ENCODE assay signal across 37 cellular contexts in the genomic region with DNA sequence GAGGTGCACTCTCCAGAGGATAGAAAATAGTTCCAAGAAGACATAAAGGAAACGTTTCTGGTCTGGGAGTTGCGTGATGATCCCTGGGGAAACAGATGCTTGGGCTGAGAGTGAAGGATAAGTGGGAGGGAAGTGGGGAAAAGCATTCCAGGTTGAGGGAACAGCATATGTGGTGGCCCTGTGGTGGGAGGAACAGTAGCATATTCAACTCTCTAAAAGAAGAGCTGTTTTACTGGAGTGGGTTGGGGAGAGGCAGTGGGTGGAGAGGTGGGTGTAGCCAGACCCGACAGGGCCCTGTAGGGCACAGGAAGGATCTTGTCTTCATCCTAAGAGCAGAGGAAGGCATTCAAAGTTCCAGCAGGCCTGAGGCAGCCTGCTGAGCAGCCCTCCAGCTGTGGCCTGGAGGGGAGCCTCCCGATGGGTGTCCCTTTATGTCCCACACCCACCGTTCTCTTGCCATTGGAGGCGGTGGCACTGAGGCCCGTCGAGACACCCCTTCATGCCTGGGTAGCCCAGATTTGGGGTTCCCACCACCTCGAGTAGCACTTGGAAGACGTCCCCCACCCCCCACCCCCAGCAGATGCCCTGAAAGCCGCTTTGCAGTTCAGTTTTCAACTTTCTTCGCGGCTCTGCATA.
"Had no signal": no experiment of that assay in that cellular context is flagged by ENCODE, and none has a peak within 500 bp of the region (broad histone marks: within the 10 kb centered on the region; RNA-seq: fewer than 3 reads in every experiment).

No MANE protein-coding gene starts in this region.

- H3K36me3 Mint-ChIP-seq: activated CD4-positive, alpha-beta memory T cell treated with anti-CD3 and anti-CD28 coated beads for 36 hours; activated naive CD4-positive, alpha-beta T cell treated with anti-CD3 and anti-CD28 coated beads, Interleukin-2, amount 50 U/mL, for 72 hours; activated naive CD8-positive, alpha-beta T cell treated with anti-CD3 and anti-CD28 coated beads for 36 hours had no signal

- H3K27me3 Mint-ChIP-seq: activated B cell treated with CpG ODN at 0.5 μM for 24 hours; activated CD8-positive, alpha-beta T cell treated with anti-CD3 and anti-CD28 coated beads for 36 hours; activated naive CD8-positive, alpha-beta T cell treated with anti-CD3 and anti-CD28 coated beads for 36 hours; brain had no signal

- FAIRE-seq: bronchial epithelial cell, TTC549 had no signal

- H3K27ac Mint-ChIP-seq: activated B cell treated with CpG ODN at 0.5 μM for 24 hours; activated CD4-positive, alpha-beta memory T cell treated with anti-CD3 and anti-CD28 coated beads for 36 hours; activated CD4-positive, alpha-beta T cell treated with anti-CD3 and anti-CD28 coated beads, Interleukin-2, amount 10 ng/mL, durations not matched to agents 24 days and 14 days; activated CD8-positive, alpha-beta T cell treated with anti-CD3 and anti-CD28 coated beads for 36 hours; activated naive CD4-positive, alpha-beta T cell treated with anti-CD3 and anti-CD28 coated beads for 36 hours; activated naive CD4-positive, alpha-beta T cell treated with anti-CD3 and anti-CD28 coated beads, Interleukin-2, amount 50 U/mL, for 72 hours; activated naive CD8-positive, alpha-beta T cell treated with anti-CD3 and anti-CD28 coated beads for 36 hours; activated T-cell treated with anti-CD3 and anti-CD28 coated beads, Interleukin-2, amount 50 U/mL, for 72 hours; activated T-helper 1 cell treated with anti-CD3 and anti-CD28 coated beads, Interleukin-12 subunit alpha, Interleukin-12 subunit beta, Interleukin-2, Interleukin-4 antibody, amounts not matched to agents 30 ng/mL and 10 ng/mL and 1 ng/mL, durations not matched to agents 14 hours and 24 hours and 36 hours; activated T-helper 17 cell treated with anti-CD3 and anti-CD28 coated beads, Interleukin-2, amount 50 U/mL, for 72 hours; brain; T-helper 1 cell treated with Interleukin-12 subunit alpha and Interleukin-12 subunit beta and Interleukin-4 antibody, amounts not matched to agents 30 μg/mL and 1 μg/mL, for 36 hours; T-helper 2 cell treated with Interferon-gamma antibody and Interleukin-4, amounts not matched to agents 5 μg/mL and 100 μg/mL, for 36 hours had no signal

- DNase-seq: activated B cell treated with CpG ODN at 0.5 μM for 24 hours; activated CD4-positive, alpha-beta memory T cell treated with anti-CD3 and anti-CD28 coated beads for 36 hours; activated CD4-positive, alpha-beta T cell treated with anti-CD3 and anti-CD28 coated beads for 4 hours; activated CD4-positive, alpha-beta T cell treated with anti-CD3 and anti-CD28 coated beads, Interleukin-2, amount 10 ng/mL, durations not matched to agents 24 days and 14 days; activated CD4-positive, alpha-beta T cell treated with anti-CD3 and anti-CD28 coated beads, Interleukin-2, amount 50 U/mL, for 1 hour; activated CD4-positive, alpha-beta T cell treated with anti-CD3 and anti-CD28 coated beads, Interleukin-2, amount 50 U/mL, for 4 hours; activated CD4-positive, CD25-positive, alpha-beta regulatory T cell treated with anti-CD3 and anti-CD28 coated beads, Interleukin-2, amount 50 U/mL, for 72 hours; activated CD8-positive, alpha-beta memory T cell treated with anti-CD3 and anti-CD28 coated beads, Interleukin-2, amount 50 U/mL, for 4 hours; activated CD8-positive, alpha-beta T cell treated with anti-CD3 and anti-CD28 coated beads for 36 hours; activated effector memory CD4-positive, alpha-beta T cell treated with anti-CD3 and anti-CD28 coated beads, Interleukin-2, amount 50 U/mL, for 16 hours; activated gamma-delta T cell treated with Interleukin-2 at 50 U/mL for 16 hours; activated naive CD4-positive, alpha-beta T cell; activated naive CD4-positive, alpha-beta T cell treated with anti-CD3 and anti-CD28 coated beads for 36 hours; activated naive CD4-positive, alpha-beta T cell treated with anti-CD3 and anti-CD28 coated beads, Interleukin-2, amount 50 U/mL, for 16 hours; activated naive CD8-positive, alpha-beta T cell treated with anti-CD3 and anti-CD28 coated beads for 36 hours; activated T-cell treated with anti-CD3 and anti-CD28 coated beads for 4 hours; activated T-cell treated with anti-CD3 and anti-CD28 coated beads, Interleukin-2, amount 50 U/mL, for 1 hour; activated T-cell treated with anti-CD3 and anti-CD28 coated beads, Interleukin-2, amount 50 U/mL, for 4 hours; activated T-cell treated with anti-CD3 and anti-CD28 coated beads, Interleukin-2, amount 50 U/mL, for 72 hours; amniotic stem cell; aorta; central memory CD4-positive, alpha-beta T cell; SW 1271; T-helper 1 cell; T-helper 2 cell; T-helper 9 cell; WERI-Rb-1 had no signal

- H3K9me3 Mint-ChIP-seq: activated B cell treated with CpG ODN at 0.5 μM for 24 hours; activated CD4-positive, alpha-beta memory T cell treated with anti-CD3 and anti-CD28 coated beads for 36 hours; activated CD4-positive, alpha-beta T cell treated with anti-CD3 and anti-CD28 coated beads, Interleukin-2, amount 10 ng/mL, durations not matched to agents 24 days and 14 days; activated CD8-positive, alpha-beta T cell treated with anti-CD3 and anti-CD28 coated beads for 36 hours; activated naive CD4-positive, alpha-beta T cell treated with anti-CD3 and anti-CD28 coated beads for 36 hours; activated naive CD4-positive, alpha-beta T cell treated with anti-CD3 and anti-CD28 coated beads, Interleukin-2, amount 50 U/mL, for 72 hours; activated naive CD8-positive, alpha-beta T cell treated with anti-CD3 and anti-CD28 coated beads for 36 hours; activated T-cell treated with anti-CD3 and anti-CD28 coated beads, Interleukin-2, amount 50 U/mL, for 4 hours; activated T-cell treated with anti-CD3 and anti-CD28 coated beads, Interleukin-2, amount 50 U/mL, for 72 hours; activated T-helper 1 cell treated with anti-CD3 and anti-CD28 coated beads, Interleukin-12 subunit alpha, Interleukin-12 subunit beta, Interleukin-2, Interleukin-4 antibody, amounts not matched to agents 30 ng/mL and 10 ng/mL and 1 ng/mL, durations not matched to agents 14 hours and 24 hours and 36 hours; activated T-helper 17 cell treated with anti-CD3 and anti-CD28 coated beads, Interleukin-2, amount 50 U/mL, for 72 hours; brain; T-helper 1 cell treated with Interleukin-12 subunit alpha and Interleukin-12 subunit beta and Interleukin-4 antibody, amounts not matched to agents 30 μg/mL and 1 μg/mL, for 36 hours; T-helper 2 cell treated with Interferon-gamma antibody and Interleukin-4, amounts not matched to agents 5 μg/mL and 100 μg/mL, for 36 hours had no signal

- H3K36me3 ChIP-seq: adrenal gland had no signal

- H3K27me3 ChIP-seq: adrenal gland, cardiac muscle cell had no signal

- H3K4me1 Mint-ChIP-seq: activated B cell treated with CpG ODN at 0.5 μM for 24 hours; activated CD4-positive, alpha-beta T cell treated with anti-CD3 and anti-CD28 coated beads, Interleukin-2, amount 10 ng/mL, durations not matched to agents 24 days and 14 days; activated naive CD8-positive, alpha-beta T cell treated with anti-CD3 and anti-CD28 coated beads for 36 hours; activated T-helper 17 cell treated with anti-CD3 and anti-CD28 coated beads, Interleukin-2, amount 50 U/mL, for 72 hours had no signal

- H3K4me1 ChIP-seq: adrenal gland had no signal

- H3K9me3 ChIP-seq: adrenal gland had no signal

- H3K27ac ChIP-seq: adrenal gland, cardiac muscle cell, WERI-Rb-1 had no signal

- ATAC-seq: activated CD8-positive, alpha-beta T cell treated with anti-CD3 and anti-CD28 coated beads for 36 hours; activated naive CD4-positive, alpha-beta T cell treated with anti-CD3 and anti-CD28 coated beads, Interleukin-2, amount 50 U/mL, for 72 hours; activated T-cell treated with anti-CD3 and anti-CD28 coated beads, Interleukin-2, amount 50 U/mL, for 4 hours; activated T-cell treated with anti-CD3 and anti-CD28 coated beads, Interleukin-2, amount 50 U/mL, for 72 hours; activated T-helper 17 cell treated with anti-CD3 and anti-CD28 coated beads, Interleukin-2, amount 50 U/mL, for 72 hours had no signal

- H3K4me3 ChIP-seq: adrenal gland, cardiac muscle cell had no signal

- H3K4me3 Mint-ChIP-seq: activated B cell treated with CpG ODN at 0.5 μM for 24 hours; activated CD4-positive, alpha-beta memory T cell treated with anti-CD3 and anti-CD28 coated beads for 36 hours; activated CD4-positive, alpha-beta T cell treated with anti-CD3 and anti-CD28 coated beads, Interleukin-2, amount 10 ng/mL, durations not matched to agents 24 days and 14 days; activated CD8-positive, alpha-beta T cell treated with anti-CD3 and anti-CD28 coated beads for 36 hours; activated naive CD4-positive, alpha-beta T cell treated with anti-CD3 and anti-CD28 coated beads for 36 hours; activated naive CD8-positive, alpha-beta T cell treated with anti-CD3 and anti-CD28 coated beads for 36 hours; activated T-cell treated with anti-CD3 and anti-CD28 coated beads, Interleukin-2, amount 50 U/mL, for 4 hours; activated T-cell treated with anti-CD3 and anti-CD28 coated beads, Interleukin-2, amount 50 U/mL, for 72 hours; activated T-helper 1 cell treated with anti-CD3 and anti-CD28 coated beads, Interleukin-12 subunit alpha, Interleukin-12 subunit beta, Interleukin-2, Interleukin-4 antibody, amounts not matched to agents 30 ng/mL and 10 ng/mL and 1 ng/mL, durations not matched to agents 14 hours and 24 hours and 36 hours; activated T-helper 17 cell treated with anti-CD3 and anti-CD28 coated beads, Interleukin-2, amount 50 U/mL, for 72 hours; brain; T-helper 1 cell treated with Interleukin-12 subunit alpha and Interleukin-12 subunit beta and Interleukin-4 antibody, amounts not matched to agents 30 μg/mL and 1 μg/mL, for 36 hours; T-helper 2 cell treated with Interferon-gamma antibody and Interleukin-4, amounts not matched to agents 5 μg/mL and 100 μg/mL, for 36 hours had no signal
